ENCODE assay signal across 15 cellular contexts in genomic region chr5:82882316-82882715, GRCh38.
"Had no signal": no experiment of that assay in that cellular context is flagged by ENCODE, and none has a peak within 500 bp of the region (broad histone marks: within the 10 kb centered on the region; RNA-seq: fewer than 3 reads in every experiment).

No MANE protein-coding gene starts in this region.

- H3K27me3 ChIP-seq: esophagus muscularis mucosa, gastrocnemius medialis, sigmoid colon, tibial artery, upper lobe of left lung, uterus had no signal

- H3K4me1 ChIP-seq: gastrocnemius medialis, sigmoid colon, upper lobe of left lung, uterus had no signal

- DNase-seq: effector memory CD4-positive, alpha-beta T cell; gastrocnemius medialis; glutamatergic neuron; islet precursor cell; mucosa of descending colon; naive thymus-derived CD8-positive, alpha-beta T cell; posterior cingulate gyrus; sigmoid colon; stimulated activated naive CD4-positive, alpha-beta T cell treated with Interleukin-2 at 50 U/mL for 16 hours; tibial artery; upper lobe of left lung; uterus had no signal

- H3K4me3 ChIP-seq: esophagus muscularis mucosa, gastrocnemius medialis, mucosa of descending colon, sigmoid colon, skin epidermis, tibial artery, upper lobe of left lung, uterus had no signal

- H3K4me3 Mint-ChIP-seq: naive thymus-derived CD8-positive, alpha-beta T cell had no signal

- H3K9me3 ChIP-seq: gastrocnemius medialis, mucosa of descending colon, uterus had no signal

- H3K27ac Mint-ChIP-seq: naive thymus-derived CD8-positive, alpha-beta T cell had no signal

- H3K36me3 ChIP-seq: esophagus muscularis mucosa, gastrocnemius medialis, sigmoid colon, upper lobe of left lung, uterus had no signal

- H3K27ac ChIP-seq: esophagus muscularis mucosa, gastrocnemius medialis, sigmoid colon, skin epidermis, tibial artery, upper lobe of left lung, uterus had no signal

- ATAC-seq: gastrocnemius medialis; left lobe of liver; mucosa of descending colon; naive thymus-derived CD8-positive, alpha-beta T cell had no signal
